ENCODE assay signal across 22 cellular contexts in genomic region chr3:152825566-152825965, GRCh38.
"Had no signal": no experiment of that assay in that cellular context is flagged by ENCODE, and none has a peak within 500 bp of the region (broad histone marks: within the 10 kb centered on the region; RNA-seq: fewer than 3 reads in every experiment).

No MANE protein-coding gene starts in this region.

- DNase-seq: activated CD4-positive, alpha-beta T cell treated with anti-CD3 and anti-CD28 coated beads for 48 hours; activated CD4-positive, alpha-beta T cell treated with anti-CD3 and anti-CD28 coated beads, Interleukin-2, amount 50 U/mL, for 48 hours; activated CD8-positive, alpha-beta memory T cell treated with anti-CD3 and anti-CD28 coated beads for 24 hours; activated effector memory CD4-positive, alpha-beta T cell treated with Interleukin-2 at 50 U/mL for 16 hours; activated naive CD4-positive, alpha-beta T cell treated with Interleukin-2 at 50 U/mL for 16 hours; adrenal gland; aorta; cerebellar nuclear complex; colonic mucosa; dorsolateral prefrontal cortex; effector memory CD8-positive, alpha-beta T cell; erythroblast; left lung; mucosa of descending colon; right lobe of liver; stimulated activated CD4-positive, alpha-beta T cell treated with anti-CD3 and anti-CD28 coated beads, Interleukin-12 subunit alpha, Interleukin-12 subunit beta, amount 100 ng/mL, for 4 hours; stimulated activated CD4-positive, alpha-beta T cell treated with anti-CD3 and anti-CD28 coated beads, Interleukin-4, amount 100 ng/mL, for 1 hour; T-helper 2 cell; trophoblast cell; WERI-Rb-1 had no signal

- ATAC-seq: activated CD4-positive, CD25-positive, alpha-beta regulatory T cell treated with anti-CD3 and anti-CD28 coated beads, Interleukin-2, amount 50 U/mL, for 24 hours; effector memory CD8-positive, alpha-beta T cell; left lung; mucosa of descending colon; right lobe of liver had no signal

- H3K27ac ChIP-seq: adrenal gland, cardiac muscle cell, colonic mucosa, dorsolateral prefrontal cortex, right lobe of liver, WERI-Rb-1 had no signal
